22 cellular contexts compared by ENCODE assay signal in genomic region chr10:97182327-97182990, GRCh38. TPM values are rescaled to one million over a fixed set of nuclear protein-coding genes. Genes with fewer than 3 reads are reported as not detected.
A peak's percentile ranks its signal among the peaks of the same experiment; 100 is the strongest.
DNase-seq lines count a peak whose midpoint lies in the region; ATAC-seq, FAIRE-seq and TF ChIP-seq lines count a peak whose summit lies in the region.
"Had no signal": no experiment of that assay in that cellular context is flagged by ENCODE, and none has a peak within 500 bp of the region (broad histone marks: within the 10 kb centered on the region; RNA-seq: fewer than 3 reads in every experiment).

No MANE protein-coding gene starts in this region.

- no peak overlapping the region for H3K9ac ChIP-seq in kidney (ENCODE audit: low read length in 2 of 2)
- H3K9ac ChIP-seq: BLaER1 treated with 17β-estradiol and CSF1 and Interleukin-3, amounts not matched to agents 10 nM and 100 nM had no signal

- H3K27ac ChIP-seq in KOPT-K1 (ENCODE audit: low read depth, low read length, poor library complexity, severe bottlenecking) (peak overlapping the region; percentile 82), kidney (ENCODE audit: low read depth in 2 of 2, low read length in 2 of 2) (no peak overlapping the region), temporal lobe (ENCODE audit: low read depth, low read length) (peak overlapping the region; percentile 44)
- H3K27ac ChIP-seq: BLaER1 treated with 17β-estradiol and CSF1 and Interleukin-3, amounts not matched to agents 10 nM and 100 nM; RWPE1 had no signal

- peak; percentile 53 for DNase-seq in kidney
- no peak for DNase-seq in NCI-H2107 treated with DMSO at 0.1 percent for 48 hours (lab: John Stamatoyannopoulos, UW; ENCODE audit: unreplicated experiment)
- DNase-seq: CD8-positive, alpha-beta memory T cell; DMS79 treated with DMSO at 0.1 percent for 48 hours; H9; Kasumi-1; MG63; NCI-H1048; NCI-H1436; NCI-H1930; NCI-H748 treated with DMSO at 0.1 percent for 48 hours; PC-3; SIG-M5 had no signal

- H3K9me3 ChIP-seq in KOPT-K1 (ENCODE audit: insufficient read depth, low read length, poor library complexity, severe bottlenecking) (no peaks in the 10 kb centered on the region), kidney (ENCODE audit: control insufficient read depth in 1 of 2, low read length in 2 of 2) (no peaks in the 10 kb centered on the region)
- H3K9me3 ChIP-seq: BLaER1 treated with 17β-estradiol and CSF1 and Interleukin-3, amounts not matched to agents 10 nM and 100 nM; MG63 had no signal

- peaks cover 0 to 6% of the 10 kb centered on the region in 2 donors for H3K4me1 ChIP-seq in kidney (ENCODE audit: control insufficient read depth in 1 of 2, insufficient read depth in 1 of 2, low read depth in 1 of 2, low read length in 2 of 2)

- H3K4me3 Mint-ChIP-seq in brain, result peak overlapping the region; percentile 80 to 90 (median 87)
- H3K4me3 Mint-ChIP-seq: CD8-positive, alpha-beta memory T cell; H9; IgD-negative memory B cell had no signal

- intact Hi-C loops in kidney (cut with DNase I), result no loop called here

- H3K4me3 ChIP-seq in kidney (ENCODE audit: low read length in 2 of 2), result no peak overlapping the region
- H3K4me3 ChIP-seq: BLaER1 treated with 17β-estradiol and CSF1 and Interleukin-3, amounts not matched to agents 10 nM and 100 nM; MG63 had no signal

- H3K27ac Mint-ChIP-seq in brain, result peak overlapping the region in 4 of 5 experiments; percentile 40 to 93 (median 77)
- H3K27ac Mint-ChIP-seq: CD8-positive, alpha-beta memory T cell; H9 had no signal

- H3K9me3 Mint-ChIP-seq in brain, result peaks cover 0 to 9% (median 0%) of the 10 kb centered on the region in 5 experiments
- H3K9me3 Mint-ChIP-seq: CD8-positive, alpha-beta memory T cell; H9; IgD-negative memory B cell had no signal

- ATAC-seq in HG03159 (IDR thresholded peaks at IDR 0.05; ENCODE audit: unreplicated experiment) (no peak), HG02588 (IDR thresholded peaks at IDR 0.05; ENCODE audit: unreplicated experiment) (no peak)
- ATAC-seq: PC-3 had no signal

- no peak for TF ChIP-seq CTCF in brain (conservative IDR thresholded peaks at IDR 0.05)
- no peak for TF ChIP-seq CTCF in kidney (IDR thresholded peaks at IDR 0.05; ENCODE audit: borderline replicate concordance, extremely low read depth, insufficient read depth)

- H3K27me3 Mint-ChIP-seq in brain, result peaks cover 50% of the 10 kb centered on the region

- H3K4me1 Mint-ChIP-seq in brain, result peaks cover 55% of the 10 kb centered on the region

- H3K36me3 ChIP-seq in KOPT-K1 (ENCODE audit: insufficient read depth, low read length) (peaks cover 40% of the 10 kb centered on the region), kidney (ENCODE audit: control insufficient read depth in 1 of 2, insufficient read depth in 2 of 2, low read length in 2 of 2) (no peaks in the 10 kb centered on the region)
- H3K36me3 ChIP-seq: BLaER1 treated with 17β-estradiol and CSF1 and Interleukin-3, amounts not matched to agents 10 nM and 100 nM; MG63 had no signal

- no peak for FAIRE-seq in kidney (lab: Jason Lieb, UNC)
- FAIRE-seq: HTR-8/SVneo had no signal

- H3K36me3 Mint-ChIP-seq in brain, result no peaks in the 10 kb centered on the region
- H3K36me3 Mint-ChIP-seq: CD8-positive, alpha-beta memory T cell; IgD-negative memory B cell had no signal

RNA-seq across cellular contexts. Expression of gene SLIT1, which starts 3.3 kb away (rescaled TPM):
- polyA plus RNA-seq in brain (ENCODE audit: insufficient read depth, low read depth, low replicate concordance), result 24.9 TPM
- total RNA-seq in kidney, result 0.35 TPM
- 0.06 TPM for polyA plus RNA-seq in kidney (ENCODE audit: insufficient read depth, low read depth, low replicate concordance)
- 86.1 TPM for total RNA-seq in temporal lobe
- total RNA-seq: PC-3 had no signal
- polyA plus RNA-seq: IgD-negative memory B cell had no signal

Comparison
In these comparisons a context has a peak if more than half of its experiments do, and no peak if none do; other contexts are left out.
1. H3K27ac ChIP-seq: peak in KOPT-K1 (single experiment) and temporal lobe (single experiment); none in kidney (0 of 2).
2. RNA of gene SLIT1, which starts 3.3 kb away (total RNA-seq): 86.1 TPM in temporal lobe (single experiment); 0.35 TPM in kidney (single experiment); every median in the first group is over 10 times any median in the second.